ENCODE assay signal across 8 cellular contexts in the genomic region with DNA sequence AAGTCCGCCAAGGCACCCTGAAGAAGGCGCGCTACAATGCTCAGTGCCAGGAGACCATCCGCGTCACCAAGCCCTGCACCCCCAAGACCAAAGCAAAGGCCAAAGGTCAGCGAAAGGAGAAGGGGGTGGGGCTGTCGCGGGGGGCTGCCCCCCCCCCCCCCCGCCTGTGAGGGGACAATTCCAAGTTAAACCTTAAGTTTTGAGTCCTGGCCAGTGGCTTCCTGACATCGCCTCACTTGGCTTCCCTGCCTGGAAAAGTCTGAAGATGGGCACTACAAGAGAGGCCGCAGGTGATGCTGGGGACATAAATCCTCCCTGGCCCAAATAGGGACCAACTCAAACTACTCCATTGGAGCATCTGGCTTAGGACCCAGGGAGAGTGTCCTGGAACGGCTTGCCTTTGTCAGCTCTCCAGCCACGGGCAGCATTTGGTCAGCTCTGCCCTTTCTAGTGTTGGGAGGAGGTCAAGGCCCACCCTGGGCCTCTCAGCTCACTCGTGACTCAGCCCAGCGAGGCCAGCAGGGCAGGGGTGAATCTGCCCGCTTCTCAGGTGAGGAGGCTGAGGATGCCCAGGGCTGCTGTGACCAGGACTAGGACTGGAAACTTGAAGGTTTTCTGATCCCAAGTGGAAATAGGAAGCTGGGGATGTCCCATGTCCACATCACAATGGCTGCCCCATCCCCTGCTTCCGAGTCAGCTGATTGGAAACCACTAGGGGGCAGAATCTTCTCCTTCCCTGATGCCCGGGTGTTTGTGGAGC.
DNase-seq lines count a peak whose midpoint lies in the region; ATAC-seq and TF ChIP-seq lines count a peak whose summit lies in the region.

No MANE protein-coding gene starts in this region.

- H3K9me3 ChIP-seq in mucosa of stomach (ENCODE audit: control insufficient read depth, low read length), result no peaks in the 10 kb centered on the region

- peaks cover 41% of the 10 kb centered on the region for H3K4me1 ChIP-seq in mucosa of stomach (ENCODE audit: control insufficient read depth, insufficient read depth, low read length)

- DNase-seq in DMS153 (lab: John Stamatoyannopoulos, UW) (peak; percentile 34), DMS153 treated with DMSO at 0.1 percent for 48 hours (lab: John Stamatoyannopoulos, UW; ENCODE audit: unreplicated experiment) (no peak), NCI-H146 (lab: John Stamatoyannopoulos, UW) (peak; percentile 39), choroid plexus epithelial cell (ENCODE audit: low read depth) (peak; percentile 66), amniotic stem cell (lab: John Stamatoyannopoulos, UW) (no peak)

- peak; percentile 72 for TF ChIP-seq CTCF in choroid plexus epithelial cell (conservative IDR thresholded peaks at IDR 0.05; ENCODE audit: low read depth, low read length)

- peak overlapping the region; percentile 54 for H3K4me3 ChIP-seq in choroid plexus epithelial cell (ENCODE audit: low read depth, low read length)
- no peak overlapping the region for H3K4me3 ChIP-seq in mucosa of stomach (ENCODE audit: low read length)

- H3K36me3 ChIP-seq in mucosa of stomach (ENCODE audit: control insufficient read depth, insufficient read depth, low read length), result no peaks in the 10 kb centered on the region

- ATAC-seq in GM19452 (IDR thresholded peaks at IDR 0.05; ENCODE audit: unreplicated experiment), result no peak
- ATAC-seq in HG02642 (IDR thresholded peaks at IDR 0.05; ENCODE audit: poor library complexity, unreplicated experiment), result no peak

- peaks cover 26% of the 10 kb centered on the region for H3K27me3 ChIP-seq in mucosa of stomach (ENCODE audit: control insufficient read depth, insufficient read depth, low read length)

- H3K9ac ChIP-seq in mucosa of stomach (ENCODE audit: low read length), result peak overlapping the region; percentile 57

Comparison
In these comparisons a context has a peak if more than half of its experiments do, and no peak if none do; other contexts are left out.
1. DNase-seq: peak in DMS153 (single experiment), NCI-H146 (single experiment) and choroid plexus epithelial cell (single experiment); none in DMS153 treated with DMSO at 0.1 percent for 48 hours (single experiment) and amniotic stem cell (single experiment).